In the genomic region with DNA sequence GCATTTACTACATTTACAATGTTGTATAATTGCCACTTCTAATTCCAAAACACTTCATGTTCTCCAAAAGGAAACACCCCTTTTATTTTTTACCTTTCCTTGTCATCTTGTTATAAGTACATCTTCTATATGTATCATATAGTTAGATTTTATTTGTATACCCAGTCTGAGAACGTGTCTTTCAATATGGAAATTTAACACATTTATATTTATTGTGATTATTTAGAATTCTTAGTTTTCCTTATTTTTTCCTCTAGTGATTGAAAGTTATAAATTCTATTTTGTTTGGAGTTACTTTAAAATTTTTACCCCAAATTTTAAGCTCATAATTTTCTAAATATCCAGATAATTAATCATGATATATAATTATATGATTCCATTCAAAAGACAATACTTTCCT, we compare ENCODE assay signal across 22 cellular contexts. TPM values are rescaled to one million over a fixed set of nuclear protein-coding genes. Genes with fewer than 3 reads are reported as not detected.
DNase-seq lines count a peak whose midpoint lies in the region; ATAC-seq, FAIRE-seq and TF ChIP-seq lines count a peak whose summit lies in the region.
"Had no signal": no experiment of that assay in that cellular context is flagged by ENCODE, and none has a peak within 500 bp of the region (broad histone marks: within the 10 kb centered on the region; RNA-seq: fewer than 3 reads in every experiment).

No MANE protein-coding gene starts in this region.

- WGBS in K562 (ENCODE audit: insufficient coverage, low coverage, missing lambda C conversion rate), result 0% methylated on average over 1 of the region's 1 CpG
- WGBS in HepG2 (ENCODE audit: low lambda C conversion rate), result 94% methylated on average over 1 of the region's 1 CpG

- H3K79me2 ChIP-seq in K562 (ENCODE audit: control insufficient read depth, insufficient read depth, low read length), result no peaks in the 10 kb centered on the region
- peaks cover 31% of the 10 kb centered on the region for H3K79me2 ChIP-seq in HepG2 (ENCODE audit: insufficient read depth, low read length)

- in situ Hi-C loops in K562 (cut with MboI), result no loop called here
- in situ Hi-C loops in HepG2 (cut with HindIII; ENCODE audit: extremely low pct_ligation_motif_present, low pct_unique_long_range_greater_than_20kb), result no loop called here

- no peak overlapping the region for H3K27ac ChIP-seq in K562 (ENCODE audit: extremely low read depth, low read depth, low read length)
- no peak overlapping the region for H3K27ac ChIP-seq in HepG2 (ENCODE audit: extremely low read length, insufficient read depth, low read length)
- H3K27ac ChIP-seq: 22Rv1; A549; BLaER1 treated with 17β-estradiol and CSF1 and Interleukin-3, amounts not matched to agents 10 nM and 100 nM had no signal

- H4K20me1 ChIP-seq in K562 (replicated peaks; ENCODE audit: control insufficient read depth, insufficient read depth, low read length), result no peaks in the 10 kb centered on the region
- no peaks in the 10 kb centered on the region for H4K20me1 ChIP-seq in HepG2 (ENCODE audit: insufficient read depth, low read length)
- H4K20me1 ChIP-seq: BLaER1 treated with 17β-estradiol and CSF1 and Interleukin-3, amounts not matched to agents 10 nM and 100 nM had no signal

- H3K4me3 ChIP-seq in K562 (no peak overlapping the region), HepG2 (replicated peaks in 1 of 3; ENCODE audit: insufficient read depth in 1 of 3, low read depth in 2 of 3, low read length in 3 of 3) (no peak overlapping the region)
- H3K4me3 ChIP-seq: A549, GM23338, HAP-1 had no signal

- ATAC-seq in K562 (no peak), HG02759 (IDR thresholded peaks at IDR 0.05; ENCODE audit: unreplicated experiment) (no peak), HepG2 (no peak)
- ATAC-seq: A549, GM23338 had no signal

- H3K27me3 ChIP-seq in K562 (ENCODE audit: control insufficient read depth in 2 of 2, insufficient read depth in 2 of 2, low read length in 2 of 2) (peaks cover 0 to 4% of the 10 kb centered on the region in 2 experiments; a peak in 2 of 5 replicates), HepG2 (ENCODE audit: control insufficient read depth in 1 of 2, insufficient read depth in 2 of 2, low read length in 2 of 2) (no peaks in the 10 kb centered on the region)
- H3K27me3 ChIP-seq: BE2C; BLaER1 treated with 17β-estradiol and CSF1 and Interleukin-3, amounts not matched to agents 10 nM and 100 nM had no signal

- H2AFZ ChIP-seq in K562 (ENCODE audit: low read depth, low read length), result no peak overlapping the region
- H2AFZ ChIP-seq in HepG2 (ENCODE audit: low read length), result no peak overlapping the region
- H2AFZ ChIP-seq: GM23338 had no signal

- H3K36me3 ChIP-seq in K562 (ENCODE audit: control insufficient read depth, insufficient read depth, low read length) (no peaks in the 10 kb centered on the region), HepG2 (replicated peaks in 1 of 2; ENCODE audit: control insufficient read depth in 1 of 2, insufficient read depth in 2 of 2, low read length in 2 of 2) (no peaks in the 10 kb centered on the region)
- H3K36me3 ChIP-seq: BE2C, HAP-1 had no signal

- TF ChIP-seq CTCF in K562 (IDR thresholded peaks at IDR 0.05 in 2 of 3, conservative IDR thresholded peaks at IDR 0.05 in 1 of 3; ENCODE audit: insufficient read depth in 2 of 3, low read depth in 1 of 3, low read length in 3 of 3), result no peak
- TF ChIP-seq CTCF in HepG2 (CRISPR knock-in tag; IDR thresholded peaks at IDR 0.05), result no peak

- BruUV-seq in K562 (replicated peaks; lab: Mats Ljungman, UMichigan) (no TSS peak), HepG2 (replicated peaks; lab: Mats Ljungman, UMichigan) (no TSS peak)

- POLR2A ChIA-PET in K562 (lab: Yijun Ruan, JAX) (no interaction called here), HepG2 (lab: Yijun Ruan, JAX) (no interaction called here)

- H3K9ac ChIP-seq in K562 (ENCODE audit: insufficient read depth in 1 of 2, low read depth in 2 of 2, low read length in 2 of 2), result no peak overlapping the region
- H3K9ac ChIP-seq in HepG2 (ENCODE audit: insufficient read depth, low read depth, low read length), result no peak overlapping the region
- H3K9ac ChIP-seq: BLaER1 treated with 17β-estradiol and CSF1 and Interleukin-3, amounts not matched to agents 10 nM and 100 nM had no signal

- TF ChIP-seq RAD21 in K562 (CRISPR knock-in tag; conservative IDR thresholded peaks at IDR 0.05 in 1 of 2, IDR thresholded peaks at IDR 0.05 in 1 of 2) (no peak), HepG2 (CRISPR knock-in tag; IDR thresholded peaks at IDR 0.05) (no peak)

- CTCF ChIA-PET in K562 (lab: Yijun Ruan, JAX; ENCODE audit: low intra/inter-chr PET ratio) (no interaction called here), HepG2 (lab: Yijun Ruan, JAX; ENCODE audit: low intra/inter-chr PET ratio, low total read pairs) (no interaction called here)

- FAIRE-seq in A204.1 (lab: Jason Lieb, UNC), result peak; percentile 66
- FAIRE-seq in K562 (lab: Jason Lieb, UNC), result no peak
- peak; percentile 87 for FAIRE-seq in islet of Langerhans (lab: Jason Lieb, UNC)
- FAIRE-seq in HepG2 (lab: Jason Lieb, UNC), result no peak
- FAIRE-seq: A549, GM12891, GM18507 had no signal

- no peaks in the 10 kb centered on the region for H3K9me3 ChIP-seq in K562 (replicated peaks; ENCODE audit: control insufficient read depth, insufficient read depth, low read depth, low read length)
- no peaks in the 10 kb centered on the region for H3K9me3 ChIP-seq in HepG2 (ENCODE audit: low read length)
- H3K9me3 ChIP-seq: BE2C, HAP-1 had no signal

- TF ChIP-seq POLR2A in K562 (conservative IDR thresholded peaks at IDR 0.05), result no peak
- no peak for TF ChIP-seq POLR2A in HepG2 (IDR thresholded peaks at IDR 0.05; ENCODE audit: insufficient read depth in 1 of 2, low read depth in 2 of 2, low read length in 2 of 2)

- TF ChIP-seq EP300 in K562 (IDR thresholded peaks at IDR 0.05; ENCODE audit: low read length) (no peak), HepG2 (IDR thresholded peaks at IDR 0.05; ENCODE audit: low read depth in 2 of 2, low read length in 2 of 2) (no peak), HepG2 (CRISPR knock-in tag; IDR thresholded peaks at IDR 0.05; ENCODE audit: borderline replicate concordance) (no peak)

- H3K4me1 ChIP-seq in K562 (replicated peaks in 1 of 2; ENCODE audit: control insufficient read depth in 2 of 2, insufficient read depth in 2 of 2, low read length in 2 of 2) (no peaks in the 10 kb centered on the region; a peak in 1 of 5 replicates), HepG2 (ENCODE audit: insufficient read depth, low read length) (peaks cover 16% of the 10 kb centered on the region)
- H3K4me1 ChIP-seq: BE2C had no signal

- H3K4me2 ChIP-seq in K562 (ENCODE audit: insufficient read depth, low read length) (no peak overlapping the region), HepG2 (ENCODE audit: low read depth, low read length) (no peak overlapping the region)
- H3K4me2 ChIP-seq: A549; BLaER1 treated with 17β-estradiol and CSF1 and Interleukin-3, amounts not matched to agents 10 nM and 100 nM; GM23338 had no signal

- intact Hi-C loops in K562 (cut with micrococcal nuclease) (no loop called here), HepG2 (cut with micrococcal nuclease; ENCODE audit: unreplicated experiment) (no loop called here)

- DNase-seq in K562 (ENCODE audit: extremely low read depth in 1 of 4, low spot score in 3 of 4) (no peak), EL (no peak), HepG2 (ENCODE audit: low spot score) (no peak)
- DNase-seq: ACHN; AML-193; BE2C; Calu3; CD4-positive, alpha-beta T cell; COR-L47; DMS53; DMS79 treated with DMSO at 0.1 percent for 48 hours; GDM1 had no signal

- H3K9me1 ChIP-seq in K562 (ENCODE audit: control insufficient read depth, insufficient read depth, low read length), result no peaks in the 10 kb centered on the region

RNA-seq across cellular contexts. Expression of gene CMTM8, which starts 15.8 kb away (rescaled TPM):
- not detected in 2 replicates for total RNA-seq in K562 (2011; cell fraction: chromatin; rRNA removed; ENCODE audit: low replicate concordance)
- total RNA-seq in K562 (2011; cell fraction: nucleolus; rRNA removed), result not detected in 2 replicates
- not detected in 2 replicates for total RNA-seq in K562 (2011; cell fraction: nucleoplasm; rRNA removed)
- not detected in 2 replicates for total RNA-seq in K562 (2014; rRNA removed)
- not detected in 2 replicates for total RNA-seq in K562 (2014; rRNA removed; fragmentation: Illumina TruSeq; extraction: Trizol)
- not detected in 2 replicates for total RNA-seq in K562 (2015; rRNA removed; fragmentation: Illumina TruSeq; extraction: Trizol)
- total RNA-seq in K562 (2021), result not detected in 2 replicates
- not detected in 2 replicates for polyA plus RNA-seq in K562 (2011; rRNA removed)
- not detected in 2 replicates for polyA plus RNA-seq in K562 (2011; cell fraction: cytosol; rRNA removed)
- not detected in 2 replicates for polyA plus RNA-seq in K562 (2011; cell fraction: nucleus; rRNA removed)
- not detected in 2 replicates for polyA plus RNA-seq in K562 (2012)
- not detected in 2 replicates for polyA plus RNA-seq in K562 (2014; fragmentation: Illumina TruSeq; extraction: Trizol)
- polyA plus RNA-seq in K562 (2014; fragmentation: Nextera tagmentation; extraction: Ambion mirVana), result not detected
- not detected in 2 replicates for polyA plus RNA-seq in K562 (2014; rRNA removed)
- not detected in 2 replicates for polyA minus RNA-seq in K562 (2011; rRNA and poly(A)+ RNA removed)
- not detected in 2 replicates for polyA minus RNA-seq in K562 (2011; cell fraction: cytosol; rRNA and poly(A)+ RNA removed)
- not detected in 2 replicates for polyA minus RNA-seq in K562 (2011; cell fraction: nucleus; rRNA and poly(A)+ RNA removed)
- 6.6 and 8.9 TPM in 2 replicates for total RNA-seq in HepG2 (2016; rRNA removed; fragmentation: Illumina TruSeq; extraction: Trizol)
- 7.3 and 8.5 TPM in 2 replicates for total RNA-seq in HepG2 (2016; cell fraction: cytosol; rRNA removed; fragmentation: Illumina TruSeq; extraction: Trizol; ENCODE audit: low read depth)
- 6.3 and 8.6 TPM in 2 replicates for total RNA-seq in HepG2 (2016; cell fraction: insoluble cytoplasmic fraction; rRNA removed; fragmentation: Illumina TruSeq; extraction: Trizol)
- total RNA-seq in HepG2 (2016; cell fraction: membrane; rRNA removed; fragmentation: Illumina TruSeq; extraction: Trizol), result 8.6 and 9.8 TPM in 2 replicates
- total RNA-seq in HepG2 (2016; cell fraction: nucleus; rRNA removed; fragmentation: Illumina TruSeq; extraction: Trizol), result 8.5 TPM in 2 replicates
- 15.2 and 15.8 TPM in 2 replicates for polyA plus RNA-seq in HepG2 (2011; rRNA removed)
- polyA plus RNA-seq in HepG2 (2011; cell fraction: cytosol; rRNA removed), result 18.1 and 20.5 TPM in 2 replicates
- polyA plus RNA-seq in HepG2 (2011; cell fraction: nucleus; rRNA removed), result 9.4 and 10.5 TPM in 2 replicates
- polyA plus RNA-seq in HepG2 (2012), result 13.2 and 15.0 TPM in 2 replicates
- 7.0 and 9.1 TPM in 2 replicates for polyA plus RNA-seq in HepG2 (2016; cell fraction: cytosol; fragmentation: Illumina TruSeq; extraction: Trizol; ENCODE audit: low read depth)
- 16.9 and 18.0 TPM in 2 replicates for polyA plus RNA-seq in HepG2 (2016; cell fraction: insoluble cytoplasmic fraction; fragmentation: Illumina TruSeq; extraction: Trizol; ENCODE audit: low read depth)
- 11.2 and 14.1 TPM in 2 replicates for polyA plus RNA-seq in HepG2 (2016; cell fraction: membrane; fragmentation: Illumina TruSeq; extraction: Trizol; ENCODE audit: low read depth)
- 26.6 and 27.7 TPM in 2 replicates for polyA plus RNA-seq in HepG2 (2016; cell fraction: nucleus; fragmentation: Illumina TruSeq; extraction: Trizol; ENCODE audit: insufficient read depth, low read depth)
- 18.5 TPM in 1 of 2 replicates, not detected in the other for polyA minus RNA-seq in HepG2 (2011; rRNA and poly(A)+ RNA removed; ENCODE audit: low replicate concordance)
- polyA minus RNA-seq in HepG2 (2011; cell fraction: cytosol; rRNA and poly(A)+ RNA removed), result 7.0 and 9.0 TPM in 2 replicates
- 3.2 and 4.0 TPM in 2 replicates for polyA minus RNA-seq in HepG2 (2011; cell fraction: nucleus; rRNA and poly(A)+ RNA removed)
